Comparison of ENCODE assay signal across 29 cellular contexts in genomic region chr3:132626955-132627354, GRCh38. TPM values are rescaled to one million over a fixed set of nuclear protein-coding genes. Genes with fewer than 3 reads are reported as not detected.
DNase-seq lines count a peak whose midpoint lies in the region; ATAC-seq, FAIRE-seq and TF ChIP-seq lines count a peak whose summit lies in the region.
"Had no signal": no experiment of that assay in that cellular context is flagged by ENCODE, and none has a peak within 500 bp of the region (broad histone marks: within the 10 kb centered on the region; RNA-seq: fewer than 3 reads in every experiment).

No MANE protein-coding gene starts in this region.

- H4K91ac ChIP-seq in H1 (replicated peaks; ENCODE audit: insufficient read length, low read length), result no peak overlapping the region

- no peak overlapping the region for H2BK20ac ChIP-seq in H1 (ENCODE audit: low read length)

- H2BK5ac ChIP-seq in H1 (ENCODE audit: low read depth, low read length), result peak overlapping the region; percentile 73; the same call in 1 of the 2 replicates

- H4K20me1 ChIP-seq in H1 (replicated peaks in 1 of 2; ENCODE audit: control insufficient read depth in 1 of 2, insufficient read depth in 2 of 2, low read length in 2 of 2), result no peaks in the 10 kb centered on the region

- no peak overlapping the region for H3K27ac ChIP-seq in H1 (ENCODE audit: low read depth, low read length)
- H3K27ac ChIP-seq: HL-60, neutrophil, right atrium auricular region, stomach had no signal

- peaks cover 0 to 11% of the 10 kb centered on the region in 2 donors for H3K36me3 Mint-ChIP-seq in activated naive CD4-positive, alpha-beta T cell treated with anti-CD3 and anti-CD28 coated beads, Interleukin-2, amount 50 U/mL, for 72 hours
- H3K36me3 Mint-ChIP-seq in activated naive CD4-positive, alpha-beta T cell treated with anti-CD3 and anti-CD28 coated beads for 36 hours (ENCODE audit: low read depth), result peaks cover 18% of the 10 kb centered on the region
- peaks cover 36% of the 10 kb centered on the region for H3K36me3 Mint-ChIP-seq in nephron progenitor cell (ENCODE audit: low read depth)
- peaks cover 11 to 32% of the 10 kb centered on the region in 2 donors for H3K36me3 Mint-ChIP-seq in stimulated activated naive B cell treated with anti-CD40 and anti-IgM and Interleukin-4, amounts not matched to agents 10 μg/mL and 1 μg/mL and 100 μg/mL, for 72 hours

- H2BK15ac ChIP-seq in H1 (ENCODE audit: low read length), result no peak overlapping the region

- H3K23ac ChIP-seq in H1 (ENCODE audit: insufficient read length), result no peak overlapping the region

- no peak overlapping the region; the same call in 1 of the 2 replicates for H3K18ac ChIP-seq in H1 (ENCODE audit: extremely low read depth, low read length)

- no peaks in the 10 kb centered on the region for H3K27me3 ChIP-seq in H1 (replicated peaks in 1 of 4; ENCODE audit: control insufficient read depth in 3 of 4, extremely low read depth in 1 of 4, insufficient read depth in 3 of 4, low read length in 3 of 4)
- H3K27me3 ChIP-seq: neutrophil, right atrium auricular region, stomach had no signal

- H3K14ac ChIP-seq in H1 (ENCODE audit: insufficient read length), result no peak overlapping the region

- no peaks in the 10 kb centered on the region for H3K9me3 ChIP-seq in H1 (ENCODE audit: insufficient read depth in 2 of 2, low read depth in 1 of 2, low read length in 1 of 2)
- H3K9me3 ChIP-seq: neutrophil, right atrium auricular region, stomach had no signal

- peaks cover 10% of the 10 kb centered on the region for H3K4me1 Mint-ChIP-seq in activated naive CD4-positive, alpha-beta T cell treated with anti-CD3 and anti-CD28 coated beads for 36 hours (ENCODE audit: low read depth)
- no peaks in the 10 kb centered on the region for H3K4me1 Mint-ChIP-seq in nephron progenitor cell
- peaks cover 5 to 11% of the 10 kb centered on the region in 2 donors for H3K4me1 Mint-ChIP-seq in stimulated activated naive B cell treated with anti-CD40 and anti-IgM and Interleukin-4, amounts not matched to agents 10 μg/mL and 1 μg/mL and 100 μg/mL, for 72 hours

- H3K27me3 Mint-ChIP-seq in activated naive CD4-positive, alpha-beta T cell treated with anti-CD3 and anti-CD28 coated beads for 36 hours (ENCODE audit: low read depth), result no peaks in the 10 kb centered on the region
- H3K27me3 Mint-ChIP-seq in nephron progenitor cell (ENCODE audit: low read depth, poor library complexity), result no peaks in the 10 kb centered on the region
- no peaks in the 10 kb centered on the region for H3K27me3 Mint-ChIP-seq in stimulated activated naive B cell treated with anti-CD40 and anti-IgM and Interleukin-4, amounts not matched to agents 10 μg/mL and 1 μg/mL and 100 μg/mL, for 72 hours
- H3K27me3 Mint-ChIP-seq: CD4-positive, CD25-positive, alpha-beta regulatory T cell had no signal

- no peak overlapping the region for H3K4me3 ChIP-seq in H1 (ENCODE audit: extremely low read depth in 1 of 4, insufficient read depth in 2 of 4, low read depth in 3 of 4, low read length in 4 of 4)
- H3K4me3 ChIP-seq: right atrium auricular region, smooth muscle cell, stomach had no signal

- no peak overlapping the region for H3K56ac ChIP-seq in H1 (replicated peaks; ENCODE audit: insufficient read length, low read depth, low read length)

- H2BK120ac ChIP-seq in H1 (replicated peaks; ENCODE audit: low read depth, low read length), result no peak overlapping the region

- TF ChIP-seq CTCF in H1 (IDR thresholded peaks at IDR 0.05; ENCODE audit: control extremely low read depth in 1 of 3, insufficient read depth in 1 of 3, low read depth in 1 of 3, low read length in 3 of 3) (no peak), nephron progenitor cell (IDR thresholded peaks at IDR 0.05) (no peak)

- no peak for TF ChIP-seq RAD21 in H1 (IDR thresholded peaks at IDR 0.05 in 1 of 2, conservative IDR thresholded peaks at IDR 0.05 in 1 of 2; ENCODE audit: low read depth in 2 of 2, low read length in 2 of 2)

- CTCF ChIA-PET in activated naive CD4-positive, alpha-beta T cell treated with anti-CD3 and anti-CD28 coated beads for 36 hours (lab: Charles Lee), result no interaction called here
- CTCF ChIA-PET in H1 (lab: Charles Lee; ENCODE audit: partially characterized antibody), result interaction anchor here (1.0 to 2.5 kb wide), 5 partner anchors 15 to 100 kb away, joined by 3 to 11 read pairs (median 3); no protein-coding TSS in a partner anchor

- no peak overlapping the region for H3K4me3 Mint-ChIP-seq in activated naive CD4-positive, alpha-beta T cell treated with anti-CD3 and anti-CD28 coated beads for 36 hours
- H3K4me3 Mint-ChIP-seq in nephron progenitor cell, result no peak overlapping the region
- no peak overlapping the region for H3K4me3 Mint-ChIP-seq in stimulated activated naive B cell treated with anti-CD40 and anti-IgM and Interleukin-4, amounts not matched to agents 10 μg/mL and 1 μg/mL and 100 μg/mL, for 72 hours
- H3K4me3 Mint-ChIP-seq: CD4-positive, CD25-positive, alpha-beta regulatory T cell; mesothelial cell of epicardium had no signal

- no peak overlapping the region for H3K9ac ChIP-seq in H1 (replicated peaks in 1 of 4; ENCODE audit: extremely low read depth in 1 of 4, low read depth in 3 of 4, low read length in 3 of 4)

- no peak overlapping the region for H3K4ac ChIP-seq in H1 (replicated peaks; ENCODE audit: insufficient read length, low read depth, low read length)

- H3K79me2 ChIP-seq in H1 (ENCODE audit: control insufficient read depth in 1 of 2, insufficient read depth in 2 of 2, low read length in 2 of 2), result no peaks in the 10 kb centered on the region

- POLR2A ChIA-PET in H1 (lab: Charles Lee; ENCODE audit: partially characterized antibody), result interaction anchor here (1.5 kb wide), 1 partner anchor 72 kb away, joined by 4 read pairs; no protein-coding TSS in a partner anchor

- TF ChIP-seq POLR2A in H1 (IDR thresholded peaks at IDR 0.05; ENCODE audit: control extremely low read depth in 1 of 2, low read depth in 2 of 2, low read length in 2 of 2), result 0 out of 3 replicates have a peak, but pooled peaks of 1 of the 2 experiments have one; percentile 35

- FAIRE-seq in H1 (lab: Jason Lieb, UNC), result no peak
- FAIRE-seq: A204.1, D721Med had no signal

- no peak for DNase-seq in activated naive CD4-positive, alpha-beta T cell treated with anti-CD3 and anti-CD28 coated beads, Interleukin-2, amount 50 U/mL, for 72 hours (ENCODE audit: low spot score in 2 of 2)
- DNase-seq in activated naive CD4-positive, alpha-beta T cell treated with anti-CD3 and anti-CD28 coated beads for 36 hours, result no peak
- DNase-seq in NCI-H69 (lab: John Stamatoyannopoulos, UW) (peak; percentile 6), H1 (ENCODE audit: low read depth in 1 of 2, low spot score in 2 of 2) (peak in 1 of 2 experiments; percentile 53), nephron progenitor cell (no peak), NCI-H510A treated with DMSO at 0.1 percent for 48 hours (lab: John Stamatoyannopoulos, UW) (no peak)
- DNase-seq in stimulated activated CD4-positive, alpha-beta T cell treated with anti-CD3 and anti-CD28 coated beads, Interleukin-4, amount 100 ng/mL, for 1 hour, result no peak
- no peak for DNase-seq in stimulated activated naive B cell treated with anti-CD40 and anti-IgM and Interleukin-4, amounts not matched to agents 10 μg/mL and 1 μg/mL and 100 μg/mL, for 72 hours
- DNase-seq: activated CD4-positive, alpha-beta T cell treated with anti-CD3 and anti-CD28 coated beads, Interleukin-2, amount 50 U/mL, for 1 hour; activated CD4-positive, CD25-positive, alpha-beta regulatory T cell; activated T-cell treated with anti-CD3 and anti-CD28 coated beads, Interleukin-2, amount 50 U/mL, for 1 hour; CD4-positive, CD25-positive, alpha-beta regulatory T cell; cerebellar nuclear complex; DND-41; left ventricle myocardium superior; MV-4-11; NCI-H1436 treated with DMSO at 0.1 percent for 48 hours; RPMI8226; stomach had no signal

- H4K5ac ChIP-seq in H1 (ENCODE audit: insufficient read length, low read depth, low read length), result peak overlapping the region; percentile 68

- no peaks in the 10 kb centered on the region for H3K23me2 ChIP-seq in H1 (ENCODE audit: low read depth, low read length)

- WGBS in H1 (ENCODE audit: extremely low coverage in 1 of 2, insufficient coverage in 1 of 2, insufficient read length in 1 of 2, insufficient replicate concordance in 2 of 2, low coverage in 1 of 2, low lambda C conversion rate in 2 of 2, missing lambda C conversion rate in 1 of 2), 2 experiments, result 74% methylated on average over 6 of the region's 6 CpGs; no CpG with 5 or more reads in 1 of the 2 experiments

- intact Hi-C loops in activated naive CD4-positive, alpha-beta T cell treated with anti-CD3 and anti-CD28 coated beads for 36 hours (cut with micrococcal nuclease), result no loop called here

- no peaks in the 10 kb centered on the region for H3K9me3 Mint-ChIP-seq in activated naive CD4-positive, alpha-beta T cell treated with anti-CD3 and anti-CD28 coated beads, Interleukin-2, amount 50 U/mL, for 72 hours
- H3K9me3 Mint-ChIP-seq in activated naive CD4-positive, alpha-beta T cell treated with anti-CD3 and anti-CD28 coated beads for 36 hours, result no peaks in the 10 kb centered on the region
- H3K9me3 Mint-ChIP-seq in nephron progenitor cell, result no peaks in the 10 kb centered on the region
- no peaks in the 10 kb centered on the region for H3K9me3 Mint-ChIP-seq in stimulated activated naive B cell treated with anti-CD40 and anti-IgM and Interleukin-4, amounts not matched to agents 10 μg/mL and 1 μg/mL and 100 μg/mL, for 72 hours
- H3K9me3 Mint-ChIP-seq: CD4-positive, CD25-positive, alpha-beta regulatory T cell; mesothelial cell of epicardium had no signal

- H3K4me1 ChIP-seq in H1 (replicated peaks in 1 of 4; ENCODE audit: control insufficient read depth in 3 of 4, insufficient read depth in 4 of 4, low read length in 3 of 4), result no peaks in the 10 kb centered on the region; a peak in 1 of 7 replicates
- H3K4me1 ChIP-seq: right atrium auricular region, stomach had no signal

- H3K4me2 ChIP-seq in H1 (ENCODE audit: insufficient read depth in 1 of 2, low read depth in 2 of 2, low read length in 2 of 2), result no peak overlapping the region
- H3K4me2 ChIP-seq: smooth muscle cell had no signal

- no peak overlapping the region for H2AFZ ChIP-seq in H1 (ENCODE audit: low read length)

- no peak overlapping the region for H2AK5ac ChIP-seq in H1 (ENCODE audit: low read depth, low read length)

- H3K27ac Mint-ChIP-seq in activated naive CD4-positive, alpha-beta T cell treated with anti-CD3 and anti-CD28 coated beads, Interleukin-2, amount 50 U/mL, for 72 hours, result peak overlapping the region; percentile 34 to 74
- no peak overlapping the region for H3K27ac Mint-ChIP-seq in activated naive CD4-positive, alpha-beta T cell treated with anti-CD3 and anti-CD28 coated beads for 36 hours
- H3K27ac Mint-ChIP-seq in nephron progenitor cell, result peak overlapping the region; percentile 22
- no peak overlapping the region for H3K27ac Mint-ChIP-seq in stimulated activated naive B cell treated with anti-CD40 and anti-IgM and Interleukin-4, amounts not matched to agents 10 μg/mL and 1 μg/mL and 100 μg/mL, for 72 hours
- H3K27ac Mint-ChIP-seq: CD4-positive, CD25-positive, alpha-beta regulatory T cell; mesothelial cell of epicardium had no signal

- H3K36me3 ChIP-seq in H1 (ENCODE audit: control insufficient read depth in 2 of 4, insufficient read depth in 4 of 4, low read length in 3 of 4), result peaks cover 0 to 10% (median 0%) of the 10 kb centered on the region in 4 experiments; a peak in 1 of 8 replicates

- H3K79me1 ChIP-seq in H1 (ENCODE audit: low read depth, low read length), result no peaks in the 10 kb centered on the region

- H2BK12ac ChIP-seq in H1 (ENCODE audit: low read depth, low read length), result no peak overlapping the region

- TF ChIP-seq EP300 in H1 (IDR thresholded peaks at IDR 0.05; ENCODE audit: borderline replicate concordance in 1 of 2, low read depth in 2 of 2, low read length in 2 of 2), result no peak

- no peak overlapping the region for H4K8ac ChIP-seq in H1 (ENCODE audit: extremely low read depth, insufficient read depth, low read length)

- ATAC-seq in activated naive CD4-positive, alpha-beta T cell treated with anti-CD3 and anti-CD28 coated beads, Interleukin-2, amount 50 U/mL, for 72 hours, result no peak
- ATAC-seq in stimulated activated naive B cell treated with anti-CD40 and anti-IgM and Interleukin-4, amounts not matched to agents 10 μg/mL and 1 μg/mL and 100 μg/mL, for 72 hours (replicated peaks), result no peak
- ATAC-seq: left ventricle myocardium superior had no signal

RNA-seq across cellular contexts. Expression of gene ACKR4, which starts 29.9 kb away (rescaled TPM):
- total RNA-seq in activated naive CD4-positive, alpha-beta T cell treated with anti-CD3 and anti-CD28 coated beads, Interleukin-2, amount 50 U/mL, for 72 hours, result 1 to 10 TPM in 1 of 2 donors, under 1 TPM in 1; 0.51 to 1.2 TPM
- total RNA-seq in activated naive CD4-positive, alpha-beta T cell treated with anti-CD3 and anti-CD28 coated beads for 36 hours, result not detected
- not detected in 2 replicates for total RNA-seq in H1 (2021; fragmentation: NEBNext Ultra II Directional; extraction: Animal tissue kit (Norgen Biotek cat#: 25700))
- not detected in 2 replicates for polyA plus RNA-seq in H1 (2011; rRNA removed)
- polyA plus RNA-seq in H1 (2011; cell fraction: cytosol; rRNA removed), result not detected
- polyA plus RNA-seq in H1 (2011; cell fraction: nucleus; rRNA removed), result not detected
- polyA plus RNA-seq in H1 (2012, experiment 1 of 2), result 0.20 to 0.39 TPM (median 0.22 TPM) in 3 of 4 replicates, not detected in the other
- not detected for polyA plus RNA-seq in H1 (2012, experiment 2 of 2)
- not detected for polyA plus RNA-seq in H1 (2013, experiment 1 of 2)
- not detected for polyA plus RNA-seq in H1 (2013, experiment 2 of 2)
- not detected in 2 replicates for polyA minus RNA-seq in H1 (2011; rRNA and poly(A)+ RNA removed)
- not detected for polyA minus RNA-seq in H1 (2011; cell fraction: cytosol; rRNA and poly(A)+ RNA removed)
- not detected for polyA minus RNA-seq in H1 (2011; cell fraction: nucleus; rRNA and poly(A)+ RNA removed)
- total RNA-seq: H4, LHCN-M2, SK-MEL-5, smooth muscle cell had no signal
- polyA plus RNA-seq: smooth muscle cell had no signal

RNA-seq across cellular contexts. Expression of gene ACAD11, which starts 32.7 kb away (rescaled TPM):
- total RNA-seq in activated naive CD4-positive, alpha-beta T cell treated with anti-CD3 and anti-CD28 coated beads, Interleukin-2, amount 50 U/mL, for 72 hours, result 10 to 100 TPM; 16.0 to 20.3 TPM
- 10 to 100 TPM; 11.2 to 11.4 TPM for total RNA-seq in activated naive CD4-positive, alpha-beta T cell treated with anti-CD3 and anti-CD28 coated beads for 36 hours
- 10.6 and 11.0 TPM in 2 replicates for total RNA-seq in H1 (2021; fragmentation: NEBNext Ultra II Directional; extraction: Animal tissue kit (Norgen Biotek cat#: 25700))
- 3.8 and 5.5 TPM in 2 replicates for polyA plus RNA-seq in H1 (2011; rRNA removed)
- polyA plus RNA-seq in H1 (2011; cell fraction: cytosol; rRNA removed), result 8.5 TPM
- 15.5 TPM for polyA plus RNA-seq in H1 (2011; cell fraction: nucleus; rRNA removed)
- 7.0 to 10.8 TPM (median 9.2 TPM) in 4 replicates for polyA plus RNA-seq in H1 (2012, experiment 1 of 2)
- 1.0 TPM for polyA plus RNA-seq in H1 (2012, experiment 2 of 2)
- polyA plus RNA-seq in H1 (2013, experiment 1 of 2), result 11.3 TPM
- polyA plus RNA-seq in H1 (2013, experiment 2 of 2), result 10.6 TPM
- polyA minus RNA-seq in H1 (2011; rRNA and poly(A)+ RNA removed), result 13.7 and 28.9 TPM in 2 replicates
- polyA minus RNA-seq in H1 (2011; cell fraction: cytosol; rRNA and poly(A)+ RNA removed), result 5.7 TPM
- polyA minus RNA-seq in H1 (2011; cell fraction: nucleus; rRNA and poly(A)+ RNA removed), result 32.2 TPM

RNA-seq across cellular contexts. Expression of gene UBA5, which starts 33.2 kb away (rescaled TPM):
- 10 to 100 TPM; 45.3 to 82.3 TPM for total RNA-seq in activated naive CD4-positive, alpha-beta T cell treated with anti-CD3 and anti-CD28 coated beads, Interleukin-2, amount 50 U/mL, for 72 hours
- 10 to 100 TPM; 40.8 to 40.9 TPM for total RNA-seq in activated naive CD4-positive, alpha-beta T cell treated with anti-CD3 and anti-CD28 coated beads for 36 hours
- 28.0 and 28.7 TPM in 2 replicates for total RNA-seq in H1 (2021; fragmentation: NEBNext Ultra II Directional; extraction: Animal tissue kit (Norgen Biotek cat#: 25700))
- 11.0 and 15.5 TPM in 2 replicates for polyA plus RNA-seq in H1 (2011; rRNA removed)
- 27.3 TPM for polyA plus RNA-seq in H1 (2011; cell fraction: cytosol; rRNA removed)
- polyA plus RNA-seq in H1 (2011; cell fraction: nucleus; rRNA removed), result 29.8 TPM
- 21.6 to 38.5 TPM (median 22.8 TPM) in 4 replicates for polyA plus RNA-seq in H1 (2012, experiment 1 of 2)
- 3.1 TPM for polyA plus RNA-seq in H1 (2012, experiment 2 of 2)
- 20.4 TPM for polyA plus RNA-seq in H1 (2013, experiment 1 of 2)
- polyA plus RNA-seq in H1 (2013, experiment 2 of 2), result 21.0 TPM
- 15.4 and 28.5 TPM in 2 replicates for polyA minus RNA-seq in H1 (2011; rRNA and poly(A)+ RNA removed)
- 43.0 TPM for polyA minus RNA-seq in H1 (2011; cell fraction: cytosol; rRNA and poly(A)+ RNA removed)
- 52.8 TPM for polyA minus RNA-seq in H1 (2011; cell fraction: nucleus; rRNA and poly(A)+ RNA removed)

Comparison
In these comparisons a context has a peak if more than half of its experiments do, and no peak if none do; other contexts are left out.
1. H3K27ac Mint-ChIP-seq: peak in activated naive CD4-positive, alpha-beta T cell treated with anti-CD3 and anti-CD28 coated beads, Interleukin-2, amount 50 U/mL, for 72 hours (2 of 2) and nephron progenitor cell (single experiment); none in activated naive CD4-positive, alpha-beta T cell treated with anti-CD3 and anti-CD28 coated beads for 36 hours (single experiment) and stimulated activated naive B cell treated with anti-CD40 and anti-IgM and Interleukin-4, amounts not matched to agents 10 μg/mL and 1 μg/mL and 100 μg/mL, for 72 hours (single experiment).